8 cellular contexts compared by ENCODE assay signal in the genomic region with DNA sequence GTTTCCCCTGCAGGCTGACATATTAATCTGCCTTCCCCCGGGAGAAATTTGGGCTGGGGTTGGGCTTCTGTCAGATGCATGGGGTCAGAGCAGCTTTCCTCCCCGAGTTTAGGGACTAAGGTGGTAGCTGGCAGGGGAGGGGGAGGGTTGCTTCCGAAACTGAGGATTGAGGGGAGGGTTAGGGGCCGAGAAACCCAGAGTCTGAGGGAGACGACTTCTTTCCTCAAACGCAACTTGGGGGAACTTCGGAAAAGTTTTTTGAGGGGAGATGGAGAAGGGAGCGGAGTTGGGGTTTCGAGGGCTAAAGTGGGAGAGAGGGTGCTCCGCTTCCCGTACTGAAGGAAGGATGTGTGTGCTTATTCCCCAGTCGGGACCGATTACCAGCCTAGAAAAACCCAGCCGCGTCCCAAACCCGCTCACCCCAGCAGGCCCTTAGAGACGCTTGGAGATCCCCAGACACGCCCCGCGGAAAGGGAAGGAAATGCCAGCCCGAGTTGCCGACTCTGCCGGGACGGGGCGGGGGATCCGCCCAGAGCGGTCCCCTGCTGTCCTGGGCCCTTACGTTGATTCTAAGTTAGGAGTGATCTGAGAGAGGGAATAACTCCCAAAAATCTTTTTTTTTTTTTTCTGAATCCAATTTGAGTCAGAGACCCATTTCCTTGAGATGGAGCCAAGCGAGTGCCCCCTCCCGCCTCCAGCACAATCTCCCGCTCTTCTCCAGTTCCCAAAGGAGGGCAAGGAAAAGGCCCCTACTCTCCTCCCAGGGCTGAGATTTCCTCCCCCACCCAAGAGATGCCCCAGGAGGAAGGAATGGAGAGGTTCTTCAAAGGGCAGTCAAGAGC.
A peak's percentile ranks its signal among the peaks of the same experiment; 100 is the strongest.
DNase-seq lines count a peak whose midpoint lies in the region; ATAC-seq and TF ChIP-seq lines count a peak whose summit lies in the region.

No MANE protein-coding gene starts in this region.

- H3K4me3 ChIP-seq in GM06990 (replicated peaks; ENCODE audit: low read depth, low read length) (peak overlapping the region; percentile 54), iPS-15b (ENCODE audit: low read depth, low read length) (peak overlapping the region; percentile 39), skeletal muscle cell (ENCODE audit: low read depth, low read length) (peak overlapping the region; percentile 61), brain microvascular endothelial cell (ENCODE audit: low read depth, low read length) (no peak overlapping the region)

- H3K36me3 Mint-ChIP-seq in activated T-cell treated with anti-CD3 and anti-CD28 coated beads, Interleukin-2, amount 50 U/mL, for 72 hours (ENCODE audit: insufficient read depth in 2 of 2) = no peaks in the 10 kb centered on the region

- no peak overlapping the region for H3K9ac ChIP-seq in iPS-15b (ENCODE audit: low read depth, low read length)

- peaks cover 86% of the 10 kb centered on the region for H3K27me3 Mint-ChIP-seq in activated T-cell treated with anti-CD3 and anti-CD28 coated beads, Interleukin-2, amount 50 U/mL, for 72 hours (ENCODE audit: low read depth)

- peak in 1 of 2 donors; percentile 21 for ATAC-seq in activated T-cell treated with anti-CD3 and anti-CD28 coated beads, Interleukin-2, amount 50 U/mL, for 72 hours (replicated peaks in 1 of 2)

- peak overlapping the region; percentile 42 to 61 for H3K4me3 Mint-ChIP-seq in activated T-cell treated with anti-CD3 and anti-CD28 coated beads, Interleukin-2, amount 50 U/mL, for 72 hours

- in situ Hi-C loops in brain microvascular endothelial cell (cut with HindIII; ENCODE audit: low pct_ligation_motif_present, low sequenced_read_pairs) = no loop called here

- H3K9me3 Mint-ChIP-seq in activated T-cell treated with anti-CD3 and anti-CD28 coated beads, Interleukin-2, amount 50 U/mL, for 72 hours = no peaks in the 10 kb centered on the region

- no peaks in the 10 kb centered on the region for H3K9me3 ChIP-seq in iPS-15b (ENCODE audit: control insufficient read depth, insufficient read depth, low read length)

- H3K4me1 ChIP-seq in iPS-15b (ENCODE audit: control insufficient read depth, insufficient read depth, low read length) = peaks cover 8% of the 10 kb centered on the region

- no peak overlapping the region for H3K27ac ChIP-seq in brain microvascular endothelial cell

- peaks cover 18% of the 10 kb centered on the region for H3K4me1 Mint-ChIP-seq in activated T-cell treated with anti-CD3 and anti-CD28 coated beads, Interleukin-2, amount 50 U/mL, for 72 hours (ENCODE audit: low read depth)

- DNase-seq in GM06990 (ENCODE audit: extremely low read depth, insufficient read length) (no peak), skeletal muscle cell (ENCODE audit: low read depth) (no peak), SHP77 (lab: John Stamatoyannopoulos, UW) (no peak), DMS153 (lab: John Stamatoyannopoulos, UW) (no peak), middle frontal gyrus (ENCODE audit: extremely low spot score, low spot score) (no peak), brain microvascular endothelial cell (no peak)
- peak in 1 of 2 donors; percentile 9 for DNase-seq in activated T-cell treated with anti-CD3 and anti-CD28 coated beads, Interleukin-2, amount 50 U/mL, for 72 hours

- H3K27ac Mint-ChIP-seq in activated T-cell treated with anti-CD3 and anti-CD28 coated beads, Interleukin-2, amount 50 U/mL, for 72 hours = no peak overlapping the region

- TF ChIP-seq CTCF in GM06990 (IDR thresholded peaks at IDR 0.05; ENCODE audit: insufficient read depth, low read length, poor library complexity, severe bottlenecking) (no peak), brain microvascular endothelial cell (IDR thresholded peaks at IDR 0.05; ENCODE audit: low read depth, low read length, missing control alignments) (no peak)

- H3K27me3 ChIP-seq in GM06990 (replicated peaks; ENCODE audit: control insufficient read depth, insufficient read depth, low read length) (peaks cover 3% of the 10 kb centered on the region), iPS-15b (ENCODE audit: control insufficient read depth, insufficient read depth, low read length) (peaks cover 97% of the 10 kb centered on the region), brain microvascular endothelial cell (replicated peaks) (peaks cover 54% of the 10 kb centered on the region)

- H3K36me3 ChIP-seq in GM06990 (ENCODE audit: control insufficient read depth, insufficient read depth, low read length) (no peaks in the 10 kb centered on the region), iPS-15b (ENCODE audit: control insufficient read depth, insufficient read depth, low read length) (no peaks in the 10 kb centered on the region), brain microvascular endothelial cell (replicated peaks) (no peaks in the 10 kb centered on the region)
